ENCODE assay signal across 14 cellular contexts in the genomic region with DNA sequence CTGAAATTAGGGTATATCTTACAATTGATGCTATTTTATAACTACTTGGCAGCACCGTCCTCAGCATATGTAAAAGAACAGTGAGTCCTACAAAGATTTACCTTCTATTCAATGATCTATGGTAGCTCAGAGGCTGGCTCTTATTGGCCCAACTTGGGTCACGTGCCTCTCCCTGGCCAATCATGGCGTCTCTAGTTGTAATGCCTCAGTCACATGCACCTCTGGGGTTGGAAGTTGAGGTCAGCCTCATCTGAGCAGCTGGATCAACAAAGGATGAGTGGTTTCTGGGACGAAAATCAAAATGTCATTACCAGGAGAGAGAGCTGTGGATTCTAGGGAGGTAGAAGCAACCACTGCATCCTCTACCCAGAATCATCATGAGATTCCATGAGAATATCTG. TPM values are rescaled to one million over a fixed set of nuclear protein-coding genes. Genes with fewer than 3 reads are reported as not detected.
DNase-seq lines count a peak whose midpoint lies in the region; ATAC-seq and TF ChIP-seq lines count a peak whose summit lies in the region.
"Had no signal": no experiment of that assay in that cellular context is flagged by ENCODE, and none has a peak within 500 bp of the region (broad histone marks: within the 10 kb centered on the region; RNA-seq: fewer than 3 reads in every experiment).

No MANE protein-coding gene starts in this region.

- TF ChIP-seq RAD21 in Ishikawa (IDR thresholded peaks at IDR 0.05; ENCODE audit: low read depth) = no peak

- no peak overlapping the region for H3K4me3 ChIP-seq in foreskin fibroblast (ENCODE audit: low read depth in 1 of 2, low read length in 2 of 2)
- H3K4me3 ChIP-seq: sigmoid colon, tibial artery had no signal

- ATAC-seq in esophagus mucosa = no peak
- ATAC-seq: left ventricle myocardium superior had no signal

- TF ChIP-seq CTCF in foreskin fibroblast (IDR thresholded peaks at IDR 0.05; ENCODE audit: low read depth, low read length) = no peak

- DNase-seq in DMS 273 (lab: John Stamatoyannopoulos, UW; ENCODE audit: unreplicated experiment) = peak; percentile 21
- DNase-seq in DMS 273 treated with DMSO at 0.1 percent for 48 hours (lab: John Stamatoyannopoulos, UW) = no peak
- DNase-seq in OCI-M1 (lab: John Stamatoyannopoulos, UW) = peak; percentile 52
- peak; percentile 19 to 57 for DNase-seq in foreskin fibroblast
- no peak for DNase-seq in NCI-H2227 treated with DMSO at 0.1 percent for 48 hours (lab: John Stamatoyannopoulos, UW)
- DNase-seq in NCI-H1694 treated with DMSO at 0.1 percent for 48 hours (lab: John Stamatoyannopoulos, UW) = no peak
- DNase-seq: activated CD4-positive, alpha-beta T cell treated with anti-CD3 and anti-CD28 coated beads for 1 hour; DMS79; KBM-7; left ventricle myocardium superior; sigmoid colon; tibial artery had no signal

- no peak for TF ChIP-seq EP300 in Ishikawa (IDR thresholded peaks at IDR 0.05; ENCODE audit: borderline replicate concordance)

TF ChIP-seq in Ishikawa, 13 proteins besides CTCF, POLR2A, EP300 and RAD21:
- TF ChIP-seq, protein P1, sequence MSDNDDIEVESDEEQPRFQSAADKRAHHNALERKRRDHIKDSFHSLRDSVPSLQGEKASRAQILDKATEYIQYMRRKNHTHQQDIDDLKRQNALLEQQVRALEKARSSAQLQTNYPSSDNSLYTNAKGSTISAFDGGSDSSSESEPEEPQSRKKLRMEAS (IDR thresholded peaks at IDR 0.05) = 0 out of 2 replicates have a peak, but pooled peaks have one; percentile 33
- no peak for TF ChIP-seq TCF12 (IDR thresholded peaks at IDR 0.05; ENCODE audit: low read depth)
- TF ChIP-seq, protein P2, sequence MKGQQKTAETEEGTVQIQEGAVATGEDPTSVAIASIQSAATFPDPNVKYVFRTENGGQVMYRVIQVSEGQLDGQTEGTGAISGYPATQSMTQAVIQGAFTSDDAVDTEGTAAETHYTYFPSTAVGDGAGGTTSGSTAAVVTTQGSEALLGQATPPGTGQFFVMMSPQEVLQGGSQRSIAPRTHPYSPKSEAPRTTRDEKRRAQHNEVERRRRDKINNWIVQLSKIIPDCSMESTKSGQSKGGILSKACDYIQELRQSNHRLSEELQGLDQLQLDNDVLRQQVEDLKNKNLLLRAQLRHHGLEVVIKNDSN (IDR thresholded peaks at IDR 0.05) = peak; percentile 83
TF ChIP-seq in Ishikawa: peak in this region for 2.

RNA-seq across cellular contexts. Expression of a gene that starts 22.9 kb away (rescaled TPM):
- total RNA-seq in esophagus mucosa = 2.1 TPM

Comparison
In these comparisons a context has a peak if more than half of its experiments do, and no peak if none do; other contexts are left out.
1. DNase-seq: peak in DMS 273 (single experiment), OCI-M1 (single experiment) and foreskin fibroblast (2 of 2); none in DMS 273 treated with DMSO at 0.1 percent for 48 hours (single experiment), NCI-H2227 treated with DMSO at 0.1 percent for 48 hours (single experiment) and NCI-H1694 treated with DMSO at 0.1 percent for 48 hours (single experiment).